ENCODE assay signal across 8 cellular contexts in genomic region chr9:77647659-77648457, GRCh38. TPM values are rescaled to one million over a fixed set of nuclear protein-coding genes. Genes with fewer than 3 reads are reported as not detected.
DNase-seq lines count a peak whose midpoint lies in the region; ATAC-seq, FAIRE-seq and TF ChIP-seq lines count a peak whose summit lies in the region.

TSS of gene GNA14 (minus strand) at chr9:77648322. CDS start at chr9:77647793, 529 bp downstream.

- WGBS in prostate gland, result 3% methylated on average over 62 of the region's 69 CpGs

- H3K9me3 Mint-ChIP-seq in activated CD8-positive, alpha-beta T cell treated with anti-CD3 and anti-CD28 coated beads for 36 hours, result no peaks in the 10 kb centered on the region

- TF ChIP-seq POLR2A in GM12891 (IDR thresholded peaks at IDR 0.05; ENCODE audit: low read depth, low read length) (no peak), prostate gland (IDR thresholded peaks at IDR 0.05) (no peak)

- no peak for FAIRE-seq in GM12891 (lab: Jason Lieb, UNC)
- FAIRE-seq in urothelium cell line (lab: Jason Lieb, UNC), result no peak

- H3K4me1 ChIP-seq in prostate gland (replicated peaks), result peaks cover 6% of the 10 kb centered on the region

- H3K4me3 Mint-ChIP-seq in activated CD8-positive, alpha-beta T cell treated with anti-CD3 and anti-CD28 coated beads for 36 hours, result peak within 1 kb of the TSS; percentile 68

- peak; percentile 17 for ATAC-seq in activated CD8-positive, alpha-beta T cell treated with anti-CD3 and anti-CD28 coated beads for 36 hours
- peak; percentile 53 to 58 for ATAC-seq in left cardiac atrium
- ATAC-seq in GM18498 (IDR thresholded peaks at IDR 0.05; ENCODE audit: unreplicated experiment), result no peak
- ATAC-seq in HG02852 (IDR thresholded peaks at IDR 0.05; ENCODE audit: unreplicated experiment), result no peak

- peaks cover 10% of the 10 kb centered on the region for H3K4me1 Mint-ChIP-seq in activated CD8-positive, alpha-beta T cell treated with anti-CD3 and anti-CD28 coated beads for 36 hours (ENCODE audit: low read depth)

- peak within 1 kb of the TSS; percentile 43 to 61 for H3K27ac ChIP-seq in prostate gland

- no peaks in the 10 kb centered on the region for H3K27me3 ChIP-seq in prostate gland (replicated peaks; ENCODE audit: insufficient read depth)

- peak; percentile 11 for DNase-seq in GM12891 (ENCODE audit: insufficient read length, low spot score)
- peak; percentile 14 for DNase-seq in activated CD8-positive, alpha-beta T cell treated with anti-CD3 and anti-CD28 coated beads for 36 hours
- DNase-seq in left cardiac atrium, result peak; percentile 57
- no peak for DNase-seq in prostate gland (ENCODE audit: low spot score)
- no peak for DNase-seq in urothelium cell line (ENCODE audit: low spot score)
- DNase-seq in SIG-M5 treated with dmso at 0.1 percent for 504 hours (lab: John Stamatoyannopoulos, UW; ENCODE audit: unreplicated experiment), result no peak

- peaks cover 44% of the 10 kb centered on the region for H3K27me3 Mint-ChIP-seq in activated CD8-positive, alpha-beta T cell treated with anti-CD3 and anti-CD28 coated beads for 36 hours

- CTCF ChIA-PET in activated CD8-positive, alpha-beta T cell treated with anti-CD3 and anti-CD28 coated beads for 36 hours (lab: Charles Lee), result interaction anchor here (1.4 to 2.1 kb wide), 2 partner anchors 10 to 388 kb away, joined by 3 to 5 read pairs; no protein-coding TSS in a partner anchor

- H3K9me3 ChIP-seq in prostate gland, result no peaks in the 10 kb centered on the region

- peak within 1 kb of the TSS; percentile 42 to 47 for H3K4me3 ChIP-seq in prostate gland

- intact Hi-C loops in activated CD8-positive, alpha-beta T cell treated with anti-CD3 and anti-CD28 coated beads for 36 hours (cut with micrococcal nuclease), result loop anchor here (10.0 kb wide), 2 partner anchors 73 to 107 kb away; no protein-coding TSS in a partner anchor
- intact Hi-C loops in left cardiac atrium (cut with DNase I), result loop anchor here in 1 of 2 donors (10.0 kb wide), 1 partner anchor 193 kb away; no protein-coding TSS in a partner anchor
- intact Hi-C loops in prostate gland (cut with DNase I), result loop anchor here (2.0 to 10.0 kb wide), 5 partner anchors 107 to 471 kb away; partner anchors contain the start of gene VPS13A

- H3K27ac Mint-ChIP-seq in activated CD8-positive, alpha-beta T cell treated with anti-CD3 and anti-CD28 coated beads for 36 hours, result no peak within 1 kb of the TSS

- no peaks in the 10 kb centered on the region for H3K36me3 ChIP-seq in prostate gland

- TF ChIP-seq CTCF in activated CD8-positive, alpha-beta T cell treated with anti-CD3 and anti-CD28 coated beads for 36 hours (IDR thresholded peaks at IDR 0.05), result no peak
- no peak for TF ChIP-seq CTCF in prostate gland (IDR thresholded peaks at IDR 0.05)

- H3K36me3 Mint-ChIP-seq in activated CD8-positive, alpha-beta T cell treated with anti-CD3 and anti-CD28 coated beads for 36 hours (ENCODE audit: low read depth), result no peaks in the 10 kb centered on the region

- POLR2A ChIA-PET in activated CD8-positive, alpha-beta T cell treated with anti-CD3 and anti-CD28 coated beads for 36 hours (lab: Charles Lee), result no interaction called here

TF ChIP-seq in GM12891, 5 proteins besides CTCF, POLR2A, EP300 and RAD21:
- no peak for TF ChIP-seq POLR2AphosphoS5 (IDR thresholded peaks at IDR 0.05; ENCODE audit: low read depth, low read length)
- no peak for TF ChIP-seq POU2F2 (IDR thresholded peaks at IDR 0.05; ENCODE audit: low read depth, low read length)
- no peak for TF ChIP-seq TAF1 (IDR thresholded peaks at IDR 0.05; ENCODE audit: low read depth, low read length)
- TF ChIP-seq PAX5 (IDR thresholded peaks at IDR 0.05; ENCODE audit: insufficient read depth, low read length, severe bottlenecking), result no peak
- TF ChIP-seq SPI1 (IDR thresholded peaks at IDR 0.05; ENCODE audit: low read depth, low read length), result no peak

RNA-seq across cellular contexts. Expression of gene GNA14, which starts in this region (rescaled TPM):
- not detected for polyA plus RNA-seq in GM12891 (2012; ENCODE audit: low read depth, missing spikeins)
- not detected for total RNA-seq in activated CD8-positive, alpha-beta T cell treated with anti-CD3 and anti-CD28 coated beads for 36 hours
- total RNA-seq in left cardiac atrium (1 to 10 TPM; 4.2 to 5.5 TPM), prostate gland (1 to 10 TPM; 2.4 to 5.5 TPM)

Comparison
In these comparisons a context has a peak if more than half of its experiments do, and no peak if none do; other contexts are left out.
1. Peak in DNase-seq and ATAC-seq in activated CD8-positive, alpha-beta T cell treated with anti-CD3 and anti-CD28 coated beads for 36 hours; RNA of the gene not detected or under 1 TPM.
2. DNase-seq: peak in GM12891 (single experiment) and left cardiac atrium (single experiment); none in prostate gland (single experiment), urothelium cell line (single experiment) and SIG-M5 treated with dmso at 0.1 percent for 504 hours (single experiment).
3. ATAC-seq: peak in left cardiac atrium (2 of 2); none in GM18498 (single experiment) and HG02852 (single experiment).